In the genomic region with DNA sequence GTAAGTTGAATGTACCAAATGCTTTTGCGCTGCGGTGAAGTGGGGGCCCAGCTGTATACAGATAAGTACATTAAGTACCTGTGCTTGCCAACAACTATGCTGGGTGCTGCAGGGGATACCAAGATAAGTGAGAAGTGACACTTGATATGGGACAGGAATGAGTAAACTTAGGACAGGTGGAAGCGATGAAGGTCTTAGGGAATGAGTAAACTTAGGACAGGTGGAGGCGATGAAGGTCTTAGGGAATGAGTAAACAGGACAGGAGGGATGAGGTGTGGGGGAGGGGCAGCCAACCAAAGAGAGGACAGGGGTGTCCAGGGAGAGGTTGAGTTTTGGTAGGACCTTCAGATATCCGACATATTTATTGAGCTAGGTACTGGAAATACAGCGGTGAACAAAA, we compare ENCODE assay signal across 1 cellular context.
TF ChIP-seq lines count a peak whose summit lies in the region.

No MANE protein-coding gene starts in this region.

TF ChIP-seq in K562, 482 proteins besides CTCF, POLR2A, EP300 and RAD21 (continued from another document and continues in another):
- TF ChIP-seq, protein P1, sequence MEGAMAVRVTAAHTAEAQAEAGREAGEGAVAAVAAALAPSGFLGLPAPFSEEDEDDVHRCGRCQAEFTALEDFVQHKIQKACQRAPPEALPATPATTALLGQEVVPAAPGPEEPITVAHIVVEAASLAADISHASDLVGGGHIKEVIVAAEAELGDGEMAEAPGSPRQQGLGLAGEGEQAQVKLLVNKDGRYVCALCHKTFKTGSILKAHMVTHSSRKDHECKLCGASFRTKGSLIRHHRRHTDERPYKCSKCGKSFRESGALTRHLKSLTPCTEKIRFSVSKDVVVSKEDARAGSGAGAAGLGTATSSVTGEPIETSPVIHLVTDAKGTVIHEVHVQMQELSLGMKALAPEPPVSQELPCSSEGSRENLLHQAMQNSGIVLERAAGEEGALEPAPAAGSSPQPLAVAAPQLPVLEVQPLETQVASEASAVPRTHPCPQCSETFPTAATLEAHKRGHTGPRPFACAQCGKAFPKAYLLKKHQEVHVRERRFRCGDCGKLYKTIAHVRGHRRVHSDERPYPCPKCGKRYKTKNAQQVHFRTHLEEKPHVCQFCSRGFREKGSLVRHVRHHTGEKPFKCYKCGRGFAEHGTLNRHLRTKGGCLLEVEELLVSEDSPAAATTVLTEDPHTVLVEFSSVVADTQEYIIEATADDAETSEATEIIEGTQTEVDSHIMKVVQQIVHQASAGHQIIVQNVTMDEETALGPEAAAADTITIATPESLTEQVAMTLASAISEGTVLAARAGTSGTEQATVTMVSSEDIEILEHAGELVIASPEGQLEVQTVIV (CRISPR knock-in tag; IDR thresholded peaks at IDR 0.05; ENCODE audit: borderline replicate concordance), result no peak
- TF ChIP-seq HDAC1 (IDR thresholded peaks at IDR 0.05) (0 out of 4 replicates have a peak, but pooled peaks of 1 of the 2 experiments have one; percentile 17), HDAC8 (tag; IDR thresholded peaks at IDR 0.05) (no peak), TSC22D4 (tag; IDR thresholded peaks at IDR 0.05) (no peak), HNRNPL (IDR thresholded peaks at IDR 0.05; ENCODE audit: low read depth, low read length) (no peak), ZC3H4 (CRISPR knock-in tag; IDR thresholded peaks at IDR 0.05; ENCODE audit: borderline replicate concordance) (no peak), TEAD4 (IDR thresholded peaks at IDR 0.05; ENCODE audit: low read length) (peak; percentile 46), TEAD4 (CRISPR knock-in tag; IDR thresholded peaks at IDR 0.05; ENCODE audit: borderline replicate concordance) (no peak), PATZ1 (CRISPR knock-in tag; IDR thresholded peaks at IDR 0.05; ENCODE audit: borderline replicate concordance) (no peak), SREBF1 (IDR thresholded peaks at IDR 0.05; ENCODE audit: borderline replicate concordance, low read depth, low read length) (no peak), POLR2AphosphoS5 (IDR thresholded peaks at IDR 0.05; ENCODE audit: control insufficient read depth, insufficient read depth, low read depth, low read length) (0 out of 2 replicates have a peak, but pooled peaks have one; percentile 22), ZSCAN29 (IDR thresholded peaks at IDR 0.05) (no peak), BCLAF1 (IDR thresholded peaks at IDR 0.05; ENCODE audit: borderline replicate concordance in 1 of 2, control insufficient read depth in 1 of 2, low read depth in 2 of 2, low read length in 1 of 2) (no peak), ZNF280A (IDR thresholded peaks at IDR 0.05; ENCODE audit: low read depth, partially characterized antibody) (peak; percentile 23), MEF2D (tag; conservative IDR thresholded peaks at IDR 0.05; ENCODE audit: low read depth) (no peak), ARID4B (CRISPR knock-in tag; IDR thresholded peaks at IDR 0.05) (no peak), TEAD1 (CRISPR knock-in tag; IDR thresholded peaks at IDR 0.05) (no peak), ZNF184 (CRISPR knock-in tag; IDR thresholded peaks at IDR 0.05) (no peak), PBX2 (CRISPR knock-in tag; IDR thresholded peaks at IDR 0.05; ENCODE audit: low read depth) (no peak), PBX2 (tag; conservative IDR thresholded peaks at IDR 0.05; ENCODE audit: low read depth) (no peak), MAZ (CRISPR knock-in tag; conservative IDR thresholded peaks at IDR 0.05 in 1 of 2, IDR thresholded peaks at IDR 0.05 in 1 of 2) (no peak), ARID1B (IDR thresholded peaks at IDR 0.05) (peak; percentile 50), ZNF589 (CRISPR knock-in tag; IDR thresholded peaks at IDR 0.05; ENCODE audit: low read depth) (no peak), ZNF165 (CRISPR knock-in tag; IDR thresholded peaks at IDR 0.05; ENCODE audit: borderline replicate concordance) (no peak), POU5F1 (IDR thresholded peaks at IDR 0.05; ENCODE audit: borderline replicate concordance, low read depth, low read length, partially characterized antibody) (no peak), CC2D1A (IDR thresholded peaks at IDR 0.05) (0 out of 2 replicates have a peak, but pooled peaks have one; percentile 22), HBP1 (CRISPR knock-in tag; IDR thresholded peaks at IDR 0.05) (peak; percentile 64; the same call in 1 of the 2 replicates), JUNB (CRISPR knock-in tag; conservative IDR thresholded peaks at IDR 0.05) (no peak)
- TF ChIP-seq, protein P2, sequence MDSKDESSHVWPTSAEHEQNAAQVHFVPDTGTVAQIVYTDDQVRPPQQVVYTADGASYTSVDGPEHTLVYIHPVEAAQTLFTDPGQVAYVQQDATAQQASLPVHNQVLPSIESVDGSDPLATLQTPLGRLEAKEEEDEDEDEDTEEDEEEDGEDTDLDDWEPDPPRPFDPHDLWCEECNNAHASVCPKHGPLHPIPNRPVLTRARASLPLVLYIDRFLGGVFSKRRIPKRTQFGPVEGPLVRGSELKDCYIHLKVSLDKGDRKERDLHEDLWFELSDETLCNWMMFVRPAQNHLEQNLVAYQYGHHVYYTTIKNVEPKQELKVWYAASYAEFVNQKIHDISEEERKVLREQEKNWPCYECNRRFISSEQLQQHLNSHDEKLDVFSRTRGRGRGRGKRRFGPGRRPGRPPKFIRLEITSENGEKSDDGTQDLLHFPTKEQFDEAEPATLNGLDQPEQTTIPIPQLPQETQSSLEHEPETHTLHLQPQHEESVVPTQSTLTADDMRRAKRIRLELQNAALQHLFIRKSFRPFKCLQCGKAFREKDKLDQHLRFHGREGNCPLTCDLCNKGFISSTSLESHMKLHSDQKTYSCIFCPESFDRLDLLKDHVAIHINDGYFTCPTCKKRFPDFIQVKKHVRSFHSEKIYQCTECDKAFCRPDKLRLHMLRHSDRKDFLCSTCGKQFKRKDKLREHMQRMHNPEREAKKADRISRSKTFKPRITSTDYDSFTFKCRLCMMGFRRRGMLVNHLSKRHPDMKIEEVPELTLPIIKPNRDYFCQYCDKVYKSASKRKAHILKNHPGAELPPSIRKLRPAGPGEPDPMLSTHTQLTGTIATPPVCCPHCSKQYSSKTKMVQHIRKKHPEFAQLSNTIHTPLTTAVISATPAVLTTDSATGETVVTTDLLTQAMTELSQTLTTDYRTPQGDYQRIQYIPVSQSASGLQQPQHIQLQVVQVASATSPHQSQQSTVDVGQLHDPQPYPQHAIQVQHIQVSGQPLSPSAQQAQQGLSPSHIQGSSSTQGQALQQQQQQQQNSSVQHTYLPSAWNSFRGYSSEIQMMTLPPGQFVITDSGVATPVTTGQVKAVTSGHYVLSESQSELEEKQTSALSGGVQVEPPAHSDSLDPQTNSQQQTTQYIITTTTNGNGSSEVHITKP (IDR thresholded peaks at IDR 0.05; ENCODE audit: partially characterized antibody), result peak; percentile 30
